Comparison of ENCODE assay signal across 8 cellular contexts in the genomic region with DNA sequence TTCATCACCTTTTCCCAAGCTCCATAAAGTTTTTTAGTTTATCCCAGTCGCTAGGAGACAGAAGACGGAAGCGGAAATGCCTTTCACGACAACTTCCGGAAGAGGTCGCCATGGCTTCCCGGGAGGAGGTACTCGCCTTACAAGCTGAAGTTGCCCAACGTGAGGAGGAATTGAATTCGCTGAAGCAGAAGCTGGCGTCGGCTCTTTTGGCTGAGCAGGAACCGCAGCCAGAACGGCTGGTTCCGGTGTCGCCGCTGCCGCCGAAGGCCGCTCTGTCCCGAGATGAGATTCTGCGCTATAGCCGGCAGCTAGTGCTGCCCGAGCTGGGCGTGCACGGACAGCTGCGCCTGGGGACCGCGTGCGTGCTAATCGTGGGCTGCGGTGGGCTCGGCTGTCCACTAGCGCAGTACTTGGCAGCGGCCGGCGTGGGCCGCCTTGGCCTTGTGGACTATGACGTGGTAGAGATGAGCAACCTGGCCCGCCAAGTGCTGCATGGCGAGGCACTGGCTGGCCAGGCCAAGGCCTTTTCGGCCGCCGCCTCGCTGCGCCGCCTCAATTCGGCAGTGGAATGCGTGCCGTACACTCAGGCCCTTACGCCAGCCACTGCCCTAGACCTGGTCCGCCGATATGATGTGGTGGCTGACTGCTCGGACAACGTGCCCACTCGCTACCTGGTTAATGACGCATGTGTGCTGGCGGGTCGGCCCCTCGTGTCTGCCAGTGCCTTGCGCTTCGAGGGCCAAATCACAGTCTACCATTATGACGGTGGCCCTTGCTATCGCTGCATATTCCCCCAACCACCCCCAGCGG. TPM values are rescaled to one million over a fixed set of nuclear protein-coding genes. Genes with fewer than 3 reads are reported as not detected.
A peak's percentile ranks its signal among the peaks of the same experiment; 100 is the strongest.
DNase-seq lines count a peak whose midpoint lies in the region; ATAC-seq and TF ChIP-seq lines count a peak whose summit lies in the region.

A gene with protein sequence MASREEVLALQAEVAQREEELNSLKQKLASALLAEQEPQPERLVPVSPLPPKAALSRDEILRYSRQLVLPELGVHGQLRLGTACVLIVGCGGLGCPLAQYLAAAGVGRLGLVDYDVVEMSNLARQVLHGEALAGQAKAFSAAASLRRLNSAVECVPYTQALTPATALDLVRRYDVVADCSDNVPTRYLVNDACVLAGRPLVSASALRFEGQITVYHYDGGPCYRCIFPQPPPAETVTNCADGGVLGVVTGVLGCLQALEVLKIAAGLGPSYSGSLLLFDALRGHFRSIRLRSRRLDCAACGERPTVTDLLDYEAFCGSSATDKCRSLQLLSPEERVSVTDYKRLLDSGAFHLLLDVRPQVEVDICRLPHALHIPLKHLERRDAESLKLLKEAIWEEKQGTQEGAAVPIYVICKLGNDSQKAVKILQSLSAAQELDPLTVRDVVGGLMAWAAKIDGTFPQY (plus strand): TSS at position 86 of the 810 bp plus-strand sequence. CDS start 25 bp downstream, at position 111.

- peak within 1 kb of the TSS; percentile 100 for H3K27ac Mint-ChIP-seq in neural progenitor cell

- H3K4me3 Mint-ChIP-seq in neural progenitor cell = peak within 1 kb of the TSS; percentile 100

- H3K36me3 ChIP-seq in neural progenitor cell = peaks cover 4% of the 10 kb centered on the region
- H3K36me3 ChIP-seq in subcutaneous abdominal adipose tissue (ENCODE audit: control insufficient read depth in 5 of 5, insufficient read depth in 5 of 5, low read length in 5 of 5) = peaks cover 0 to 13% (median 9%) of the 10 kb centered on the region in 5 donors

- H3K4me3 ChIP-seq in fibroblast of villous mesenchyme (ENCODE audit: low read depth, low read length) = peak within 1 kb of the TSS; percentile 67
- peak within 1 kb of the TSS; percentile 94 for H3K4me3 ChIP-seq in neural progenitor cell
- H3K4me3 ChIP-seq in subcutaneous abdominal adipose tissue (ENCODE audit: low read depth in 1 of 5, low read length in 5 of 5) = peak within 1 kb of the TSS; percentile 96 to 99 (median 99)

- H3K27me3 Mint-ChIP-seq in neural progenitor cell (ENCODE audit: insufficient read depth, low read depth) = peaks cover 4% of the 10 kb centered on the region

- H3K36me3 Mint-ChIP-seq in neural progenitor cell = peaks cover 11% of the 10 kb centered on the region

- H3K79me2 ChIP-seq in neural progenitor cell (ENCODE audit: low read depth) = peaks cover 77% of the 10 kb centered on the region

- no peaks in the 10 kb centered on the region for H3K27me3 ChIP-seq in neural progenitor cell
- H3K27me3 ChIP-seq in subcutaneous abdominal adipose tissue (ENCODE audit: control insufficient read depth in 5 of 5, insufficient read depth in 4 of 5, low read length in 5 of 5) = no peaks in the 10 kb centered on the region

- H2AFZ ChIP-seq in neural progenitor cell (replicated peaks) = peak within 1 kb of the TSS; percentile 98

- H3K27ac ChIP-seq in neural progenitor cell (peak within 1 kb of the TSS; percentile 96), subcutaneous abdominal adipose tissue (ENCODE audit: low read depth, low read length) (peak within 1 kb of the TSS; percentile 98)

- H3K9me3 Mint-ChIP-seq in neural progenitor cell = no peaks in the 10 kb centered on the region

- H3K4me1 Mint-ChIP-seq in neural progenitor cell = peaks cover 32% of the 10 kb centered on the region

- peaks cover 5% of the 10 kb centered on the region for H3F3A ChIP-seq in neural progenitor cell (ENCODE audit: low read depth)

- H3K4me1 ChIP-seq in neural progenitor cell (peaks cover 13% of the 10 kb centered on the region), subcutaneous abdominal adipose tissue (ENCODE audit: control insufficient read depth in 5 of 5, insufficient read depth in 5 of 5, low read length in 5 of 5) (peaks cover 14 to 44% (median 32%) of the 10 kb centered on the region in 5 donors)

- H4K20me1 ChIP-seq in neural progenitor cell (ENCODE audit: low read depth) = peaks cover 57% of the 10 kb centered on the region

- ATAC-seq in GM19395 (IDR thresholded peaks at IDR 0.05; ENCODE audit: unreplicated experiment) (peak; percentile 86), HG03520 (IDR thresholded peaks at IDR 0.05; ENCODE audit: unreplicated experiment) (peak; percentile 66)

- H3K4me2 ChIP-seq in neural progenitor cell = peak within 1 kb of the TSS; percentile 92

- TF ChIP-seq CTCF in fibroblast of villous mesenchyme (IDR thresholded peaks at IDR 0.05; ENCODE audit: insufficient read depth, low read depth, low read length) (no peak), neural progenitor cell (IDR thresholded peaks at IDR 0.05) (no peak)

- DNase-seq in COLO668 (lab: John Stamatoyannopoulos, UW; ENCODE audit: unreplicated experiment) (peak; percentile 89), SHP77 (lab: John Stamatoyannopoulos, UW) (peak; percentile 86 to 87), activated gamma-delta T cell treated with Interleukin-2 at 50 U/mL for 16 hours (peak; percentile 85), fibroblast of villous mesenchyme (ENCODE audit: low read depth) (peak; percentile 96), neural progenitor cell (ENCODE audit: low spot score) (peak; percentile 94)

- H3K9me3 ChIP-seq in neural progenitor cell (ENCODE audit: low read depth) (no peaks in the 10 kb centered on the region), subcutaneous abdominal adipose tissue (ENCODE audit: control insufficient read depth in 5 of 5, low read length in 5 of 5) (no peaks in the 10 kb centered on the region)

- H3K9ac ChIP-seq in neural progenitor cell (peak within 1 kb of the TSS; percentile 98), subcutaneous abdominal adipose tissue (ENCODE audit: low read length in 5 of 5) (peak within 1 kb of the TSS; percentile 95 to 98 (median 98))

RNA-seq across cellular contexts. Expression of the gene that starts here (rescaled TPM):
- total RNA-seq in fibroblast of villous mesenchyme (9.0 and 10.4 TPM in 2 replicates), neural progenitor cell (ENCODE audit: low replicate concordance) (5.6 and 7.5 TPM in 2 replicates)

Comparison
In these comparisons a context has a peak if more than half of its experiments do, and no peak if none do; other contexts are left out.
1. Peak in every context shown above with its lines: DNase-seq, ATAC-seq, H3K4me3 ChIP-seq and H3K27ac ChIP-seq.